Comparison of ENCODE assay signal across 16 cellular contexts in the genomic region with DNA sequence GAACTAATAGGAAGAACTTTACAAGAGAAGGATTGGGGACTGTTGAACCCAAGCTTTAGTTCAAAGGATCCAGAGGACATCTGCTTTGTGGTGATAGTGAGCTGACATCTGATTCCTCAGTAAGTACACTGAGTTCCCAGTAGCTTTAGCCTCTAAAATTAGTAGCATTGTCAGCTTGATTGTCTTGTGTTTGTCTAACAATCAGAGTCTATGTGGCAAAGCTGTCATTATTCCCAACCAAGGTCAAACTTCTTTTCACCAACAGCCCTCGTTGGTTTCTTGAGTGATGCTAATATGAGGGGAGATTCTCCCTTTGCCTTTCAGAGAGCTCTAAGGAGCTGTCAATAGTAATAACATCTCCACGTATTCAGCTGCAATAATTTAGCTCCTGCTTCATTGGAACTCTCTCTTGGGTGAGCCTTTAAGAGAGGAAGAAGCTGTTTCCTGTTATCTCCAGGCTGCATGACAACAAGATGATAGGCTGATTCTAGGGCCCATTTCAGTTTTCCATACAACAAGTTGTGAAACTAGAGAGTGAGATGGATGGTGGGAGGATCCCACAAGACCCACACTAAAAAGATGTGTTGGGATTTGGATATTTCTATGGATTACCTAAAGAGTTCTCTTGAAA. TPM values are rescaled to one million over a fixed set of nuclear protein-coding genes. Genes with fewer than 3 reads are reported as not detected.
DNase-seq lines count a peak whose midpoint lies in the region; ATAC-seq lines count a peak whose summit lies in the region.
"Had no signal": no experiment of that assay in that cellular context is flagged by ENCODE, and none has a peak within 500 bp of the region (broad histone marks: within the 10 kb centered on the region; RNA-seq: fewer than 3 reads in every experiment).

No MANE protein-coding gene starts in this region.

- ATAC-seq in GM21360 (IDR thresholded peaks at IDR 0.05; ENCODE audit: unreplicated experiment), result no peak
- no peak for ATAC-seq in HG03175 (IDR thresholded peaks at IDR 0.05; ENCODE audit: unreplicated experiment)
- ATAC-seq: GM23338 had no signal

- DNase-seq in LHCN-M2 (ENCODE audit: low read depth) (peak; percentile 38), NCI-H2227 treated with DMSO at 0.1 percent for 48 hours (lab: John Stamatoyannopoulos, UW) (peak; percentile 96), globus pallidus (ENCODE audit: low spot score) (peak; percentile 82), retina (peak; percentile 63), LoVo (ENCODE audit: low spot score) (no peak)
- DNase-seq: activated CD8-positive, alpha-beta memory T cell treated with anti-CD3 and anti-CD28 coated beads, Interleukin-2, amount 50 U/mL, for 4 hours; activated gamma-delta T cell; IMR-90; NCI-H1048; NCI-H510A treated with DMSO at 0.1 percent for 48 hours; PC-9; stimulated activated CD4-positive, alpha-beta T cell treated with anti-CD3 and anti-CD28 coated beads, Interleukin-4, amount 100 ng/mL, for 24 hours; stimulated activated CD8-positive, alpha-beta memory T cell treated with anti-CD3 and anti-CD28 coated beads, Interleukin-4, amount 100 ng/mL, for 48 hours had no signal

RNA-seq across cellular contexts. Expression of gene TGFB3, which starts 46.7 kb away (rescaled TPM):
- 2.4 and 3.2 TPM in 2 replicates for total RNA-seq in LHCN-M2 (2014; rRNA removed)
- polyA plus RNA-seq in LHCN-M2 (2012), result 1.9 TPM

RNA-seq across cellular contexts. Expression of gene IFT43, which starts 50.5 kb away (rescaled TPM):
- 24.7 and 35.0 TPM in 2 replicates for total RNA-seq in LHCN-M2 (2014; rRNA removed)
- polyA plus RNA-seq in LHCN-M2 (2012), result 47.6 TPM
